In the genomic region with DNA sequence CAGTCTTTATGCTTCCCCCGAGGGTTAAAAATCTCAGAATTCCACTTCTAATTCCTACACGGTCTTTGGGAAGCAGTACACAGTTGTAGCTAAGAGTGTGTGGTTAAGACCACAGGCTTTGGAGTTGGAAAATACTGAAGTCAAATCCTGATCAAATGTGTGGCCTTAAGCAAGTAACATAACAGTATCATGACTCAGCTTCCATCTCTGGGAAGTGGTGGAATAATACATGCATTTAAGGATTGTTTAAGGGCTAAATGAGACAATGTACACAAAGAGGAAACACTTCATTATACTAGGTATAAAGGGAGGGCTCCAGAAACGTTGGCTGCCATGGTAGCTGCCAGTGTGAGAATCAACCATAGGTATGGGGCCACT, we compare ENCODE assay signal across 20 cellular contexts.
DNase-seq lines count a peak whose midpoint lies in the region; ATAC-seq and TF ChIP-seq lines count a peak whose summit lies in the region.
"Had no signal": no experiment of that assay in that cellular context is flagged by ENCODE, and none has a peak within 500 bp of the region (broad histone marks: within the 10 kb centered on the region; RNA-seq: fewer than 3 reads in every experiment).

No MANE protein-coding gene starts in this region.

- WGBS in IMR-90 (ENCODE audit: extremely low coverage in 2 of 2, insufficient read length in 1 of 2), 2 experiments, result no CpG with 5 or more reads among the region's 3 CpGs
- WGBS in mesenchymal stem cell, result 28% methylated on average over 2 of the region's 3 CpGs

- no peak overlapping the region for H2AK9ac ChIP-seq in IMR-90 (replicated peaks; ENCODE audit: low read depth, low read length, poor library complexity)

- POLR2A ChIA-PET in IMR-90 (lab: Charles Lee; ENCODE audit: unreplicated experiment), result no interaction called here
- POLR2A ChIA-PET in CD4-positive, alpha-beta memory T cell (lab: Charles Lee; ENCODE audit: partially characterized antibody), result no interaction called here

- no peak overlapping the region for H4K5ac ChIP-seq in IMR-90 (ENCODE audit: low read depth, low read length)

- in situ Hi-C loops in IMR-90 (cut with MboI; ENCODE audit: low sequenced_read_pairs), result no loop called here
- in situ Hi-C loops in brain microvascular endothelial cell (cut with HindIII; ENCODE audit: low pct_ligation_motif_present, low sequenced_read_pairs), result no loop called here

- no peak overlapping the region for H3K56ac ChIP-seq in IMR-90 (ENCODE audit: extremely low read depth, insufficient read depth, low read length)

- H3K14ac ChIP-seq in IMR-90 (replicated peaks; ENCODE audit: low read depth, low read length) (peak overlapping the region; percentile 60; the same call in 1 of the 2 replicates), mesenchymal stem cell (ENCODE audit: low read length in 2 of 2) (no peak overlapping the region)

- H3K23ac ChIP-seq in IMR-90 (ENCODE audit: low read depth, low read length), result no peak overlapping the region
- no peak overlapping the region for H3K23ac ChIP-seq in mesenchymal stem cell (ENCODE audit: low read length in 2 of 2)

- no peak overlapping the region for H3K4ac ChIP-seq in IMR-90 (ENCODE audit: low read depth, low read length)
- H3K4ac ChIP-seq in mesenchymal stem cell (ENCODE audit: low read depth in 1 of 2, low read length in 2 of 2), result no peak overlapping the region

- CTCF ChIA-PET in IMR-90 (lab: Yijun Ruan, JAX), result no interaction called here
- CTCF ChIA-PET in CD4-positive, alpha-beta memory T cell (lab: Charles Lee; ENCODE audit: partially characterized antibody), result no interaction called here

- H2BK5ac ChIP-seq in IMR-90 (ENCODE audit: low read depth, low read length, poor library complexity, severe bottlenecking) (peak overlapping the region; percentile 41), mesenchymal stem cell (ENCODE audit: low read depth, low read length, poor library complexity, severe bottlenecking) (peak overlapping the region; percentile 20)

- no peak for TF ChIP-seq POLR2A in IMR-90 (IDR thresholded peaks at IDR 0.05; ENCODE audit: low read depth, low read length)

- H2BK20ac ChIP-seq in IMR-90 (ENCODE audit: low read depth, low read length), result 0 out of 2 replicates have a peak overlapping the region, but pooled peaks have one; percentile 29

- H3K79me1 ChIP-seq in IMR-90 (ENCODE audit: low read depth in 1 of 2, low read length in 2 of 2) (no peaks in the 10 kb centered on the region), mesenchymal stem cell (replicated peaks; ENCODE audit: low read length, poor library complexity, severe bottlenecking) (no peaks in the 10 kb centered on the region)

- H3K27me3 ChIP-seq in IMR-90 (ENCODE audit: control insufficient read depth, insufficient read depth, low read length) (no peaks in the 10 kb centered on the region), brain microvascular endothelial cell (replicated peaks) (no peaks in the 10 kb centered on the region), mesenchymal stem cell (ENCODE audit: control insufficient read depth in 1 of 2, insufficient read depth in 1 of 2, low read length in 2 of 2) (no peaks in the 10 kb centered on the region), left ventricle myocardium inferior (ENCODE audit: low read depth) (no peaks in the 10 kb centered on the region)
- H3K27me3 ChIP-seq in CD4-positive, alpha-beta memory T cell (ENCODE audit: insufficient read depth, low read length), result no peaks in the 10 kb centered on the region
- H3K27me3 ChIP-seq: esophagus muscularis mucosa, neural progenitor cell, vagina had no signal

- H4K20me1 ChIP-seq in IMR-90 (ENCODE audit: insufficient read depth, low read length), result no peaks in the 10 kb centered on the region

- no peaks in the 10 kb centered on the region for H3K9me1 ChIP-seq in IMR-90 (ENCODE audit: insufficient read depth, low read length)

- ATAC-seq in IMR-90 (ENCODE audit: low read depth), result peak; percentile 48
- ATAC-seq: Panc1 had no signal

- no peak overlapping the region for H3K4me3 Mint-ChIP-seq in CD4-positive, alpha-beta memory T cell
- H3K4me3 Mint-ChIP-seq: CD8-positive, alpha-beta memory T cell; neural progenitor cell; stimulated activated naive CD8-positive, alpha-beta T cell treated with anti-CD3 and anti-CD28 coated beads, Interleukin-15, Interleukin-2, amounts not matched to agents 100 ng/mL and 50 ng/mL, for 24 hours had no signal

- H2AK5ac ChIP-seq in IMR-90 (ENCODE audit: low read depth, low read length) (0 out of 2 replicates have a peak overlapping the region, but pooled peaks have one; percentile 5), mesenchymal stem cell (ENCODE audit: low read length, severe bottlenecking) (peak overlapping the region; percentile 3)

- H3K36me3 ChIP-seq in IMR-90 (ENCODE audit: control insufficient read depth, insufficient read depth, low read length), result no peaks in the 10 kb centered on the region
- no peaks in the 10 kb centered on the region for H3K36me3 ChIP-seq in brain microvascular endothelial cell (replicated peaks)
- H3K36me3 ChIP-seq in mesenchymal stem cell (ENCODE audit: control insufficient read depth in 1 of 2, insufficient read depth in 2 of 2, low read depth in 1 of 2, low read length in 2 of 2), result no peaks in the 10 kb centered on the region
- H3K36me3 ChIP-seq in CD4-positive, alpha-beta memory T cell (ENCODE audit: insufficient read depth, low read length), result no peaks in the 10 kb centered on the region
- H3K36me3 ChIP-seq in left ventricle myocardium inferior, result no peaks in the 10 kb centered on the region
- H3K36me3 ChIP-seq: esophagus muscularis mucosa, neural progenitor cell, vagina had no signal

- no peak overlapping the region for H3K18ac ChIP-seq in IMR-90 (ENCODE audit: low read depth, low read length)
- H3K18ac ChIP-seq in mesenchymal stem cell (ENCODE audit: low read depth in 1 of 2, low read length in 2 of 2), result no peak overlapping the region

- no peak overlapping the region for H3K9ac ChIP-seq in IMR-90 (ENCODE audit: low read depth, low read length)
- H3K9ac ChIP-seq in mesenchymal stem cell (ENCODE audit: low read length), result no peak overlapping the region
- H3K9ac ChIP-seq: neural progenitor cell had no signal

- TF ChIP-seq CTCF in IMR-90 (conservative IDR thresholded peaks at IDR 0.05; ENCODE audit: low read depth, low read length) (no peak), brain microvascular endothelial cell (IDR thresholded peaks at IDR 0.05; ENCODE audit: low read depth, low read length, missing control alignments) (no peak), left ventricle myocardium inferior (IDR thresholded peaks at IDR 0.05; ENCODE audit: borderline replicate concordance) (no peak)

- H2BK12ac ChIP-seq in mesenchymal stem cell (ENCODE audit: low read length in 2 of 2), result no peak overlapping the region

- peak; percentile 38 for DNase-seq in DMS53 (lab: John Stamatoyannopoulos, UW)
- peak; percentile 45 for DNase-seq in IMR-90
- peak; percentile 16 for DNase-seq in brain microvascular endothelial cell
- peak; percentile 54 for DNase-seq in mesenchymal stem cell
- no peak for DNase-seq in NCI-H2196 (lab: John Stamatoyannopoulos, UW; ENCODE audit: unreplicated experiment)
- DNase-seq in T1000 (lab: John Stamatoyannopoulos, UW), result no peak
- DNase-seq in CD4-positive, alpha-beta memory T cell, result no peak
- DNase-seq in left ventricle myocardium inferior, result no peak
- DNase-seq: activated CD4-positive, alpha-beta T cell treated with anti-CD3 and anti-CD28 coated beads, Interleukin-2, amount 50 U/mL, for 4 hours; activated naive CD4-positive, alpha-beta T cell treated with anti-CD3 and anti-CD28 coated beads, Interleukin-2, amount 50 U/mL, for 16 hours; CD8-positive, alpha-beta memory T cell; GF-D8; midbrain; NCI-H1105 had no signal

- H4K91ac ChIP-seq in IMR-90 (ENCODE audit: insufficient read depth, low read depth, low read length) (no peak overlapping the region), mesenchymal stem cell (ENCODE audit: low read length) (no peak overlapping the region)

- no peak overlapping the region for H4K8ac ChIP-seq in IMR-90 (ENCODE audit: low read depth in 2 of 2, low read length in 2 of 2)
- H4K8ac ChIP-seq in mesenchymal stem cell (ENCODE audit: low read length), result no peak overlapping the region

- H3K4me1 ChIP-seq in IMR-90 (ENCODE audit: control insufficient read depth, insufficient read depth, low read length) (peaks cover 2% of the 10 kb centered on the region), mesenchymal stem cell (ENCODE audit: control insufficient read depth, insufficient read depth, low read depth, low read length) (peaks cover 3% of the 10 kb centered on the region), left ventricle myocardium inferior (no peaks in the 10 kb centered on the region)
- H3K4me1 ChIP-seq in CD4-positive, alpha-beta memory T cell (ENCODE audit: insufficient read depth, low read length), result no peaks in the 10 kb centered on the region
- H3K4me1 ChIP-seq: esophagus muscularis mucosa had no signal

- dilution Hi-C loops in IMR-90 (cut with HindIII; ENCODE audit: low sequenced_read_pairs, unreplicated experiment), result no loop called here

- H3K27ac Mint-ChIP-seq in CD4-positive, alpha-beta memory T cell, result no peak overlapping the region
- H3K27ac Mint-ChIP-seq: CD8-positive, alpha-beta memory T cell; neural progenitor cell; stimulated activated naive CD8-positive, alpha-beta T cell treated with anti-CD3 and anti-CD28 coated beads, Interleukin-15, Interleukin-2, amounts not matched to agents 100 ng/mL and 50 ng/mL, for 24 hours had no signal

- H3K27ac ChIP-seq in IMR-90 (ENCODE audit: insufficient read depth, low read length), result no peak overlapping the region
- no peak overlapping the region for H3K27ac ChIP-seq in brain microvascular endothelial cell
- H3K27ac ChIP-seq in mesenchymal stem cell (ENCODE audit: low read length, poor library complexity, severe bottlenecking), result peak overlapping the region; percentile 15
- no peak overlapping the region for H3K27ac ChIP-seq in CD4-positive, alpha-beta memory T cell (ENCODE audit: low read depth, low read length)
- no peak overlapping the region for H3K27ac ChIP-seq in left ventricle myocardium inferior (replicated peaks)
- H3K27ac ChIP-seq: esophagus muscularis mucosa, HL-60, neural progenitor cell, vagina had no signal

- no peaks in the 10 kb centered on the region for H3K36me3 Mint-ChIP-seq in CD4-positive, alpha-beta memory T cell
- H3K36me3 Mint-ChIP-seq: CD8-positive, alpha-beta memory T cell had no signal

- intact Hi-C loops in IMR-90 (cut with micrococcal nuclease) (no loop called here), left ventricle myocardium inferior (cut with micrococcal nuclease) (no loop called here)
- intact Hi-C loops in CD4-positive, alpha-beta memory T cell (cut with micrococcal nuclease), result no loop called here

- no peaks in the 10 kb centered on the region for H3K27me3 Mint-ChIP-seq in CD4-positive, alpha-beta memory T cell
- H3K27me3 Mint-ChIP-seq: CD8-positive, alpha-beta memory T cell; stimulated activated naive CD8-positive, alpha-beta T cell treated with anti-CD3 and anti-CD28 coated beads, Interleukin-15, Interleukin-2, amounts not matched to agents 100 ng/mL and 50 ng/mL, for 24 hours had no signal

- H3K4me2 ChIP-seq in IMR-90 (ENCODE audit: low read depth, low read length) (no peak overlapping the region), mesenchymal stem cell (ENCODE audit: low read length, poor library complexity, severe bottlenecking) (no peak overlapping the region)
- H3K4me2 ChIP-seq: neural progenitor cell had no signal

- H3K9me3 Mint-ChIP-seq in CD4-positive, alpha-beta memory T cell, result peaks cover 0 to 10% (median 3%) of the 10 kb centered on the region in 8 donors

- no peak for TF ChIP-seq RAD21 in IMR-90 (IDR thresholded peaks at IDR 0.05; ENCODE audit: low read length)

- H3K4me1 Mint-ChIP-seq in CD4-positive, alpha-beta memory T cell, result no peaks in the 10 kb centered on the region
- H3K4me1 Mint-ChIP-seq: CD8-positive, alpha-beta memory T cell had no signal

- no peak overlapping the region for H2AFZ ChIP-seq in IMR-90 (replicated peaks; ENCODE audit: low read length, poor library complexity)
- no peak overlapping the region for H2AFZ ChIP-seq in mesenchymal stem cell (ENCODE audit: low read depth, low read length)
- H2AFZ ChIP-seq: neural progenitor cell had no signal

- no peak overlapping the region for H2BK15ac ChIP-seq in IMR-90 (ENCODE audit: low read depth, low read length)
- H2BK15ac ChIP-seq in mesenchymal stem cell (ENCODE audit: low read depth, poor library complexity, severe bottlenecking), result no peak overlapping the region

- no TSS peak for BruUV-seq in IMR-90 (replicated peaks; lab: Mats Ljungman, UMichigan)

- H3K4me3 ChIP-seq in IMR-90 (ENCODE audit: insufficient read depth, low read depth, low read length) (no peak overlapping the region), brain microvascular endothelial cell (ENCODE audit: low read depth, low read length) (no peak overlapping the region), mesenchymal stem cell (ENCODE audit: insufficient read depth in 1 of 2, low read depth in 1 of 2, low read length in 2 of 2) (no peak overlapping the region), left ventricle myocardium inferior (no peak overlapping the region)
- H3K4me3 ChIP-seq in CD4-positive, alpha-beta memory T cell (ENCODE audit: low read length in 2 of 2), result no peak overlapping the region
- H3K4me3 ChIP-seq: esophagus muscularis mucosa, neural progenitor cell, vagina had no signal

- H3K9me3 ChIP-seq in IMR-90 (ENCODE audit: control insufficient read depth, insufficient read depth, low read length) (no peaks in the 10 kb centered on the region), mesenchymal stem cell (ENCODE audit: control insufficient read depth, low read length) (no peaks in the 10 kb centered on the region), left ventricle myocardium inferior (replicated peaks) (peaks cover 7% of the 10 kb centered on the region)
- no peaks in the 10 kb centered on the region for H3K9me3 ChIP-seq in CD4-positive, alpha-beta memory T cell (ENCODE audit: control insufficient read depth in 1 of 2, low read length in 2 of 2)
- H3K9me3 ChIP-seq: vagina had no signal

- H2BK120ac ChIP-seq in IMR-90 (ENCODE audit: low read depth, low read length), result 0 out of 2 replicates have a peak overlapping the region, but pooled peaks have one; percentile 35
- H2BK120ac ChIP-seq in mesenchymal stem cell (ENCODE audit: low read depth, low read length), result no peak overlapping the region

Comparison
In these comparisons a context has a peak if more than half of its experiments do, and no peak if none do; other contexts are left out.
1. DNase-seq: peak in DMS53 (single experiment), IMR-90 (single experiment), brain microvascular endothelial cell (single experiment) and mesenchymal stem cell (single experiment); none in NCI-H2196 (single experiment), T1000 (single experiment), CD4-positive, alpha-beta memory T cell (0 of 5) and left ventricle myocardium inferior (single experiment).